9 cellular contexts compared by ENCODE assay signal in genomic region chr3:149507491-149508324, GRCh38. TPM values are rescaled to one million over a fixed set of nuclear protein-coding genes. Genes with fewer than 3 reads are reported as not detected.
DNase-seq lines count a peak whose midpoint lies in the region; ATAC-seq and TF ChIP-seq lines count a peak whose summit lies in the region.
"Had no signal": no experiment of that assay in that cellular context is flagged by ENCODE, and none has a peak within 500 bp of the region (broad histone marks: within the 10 kb centered on the region; RNA-seq: fewer than 3 reads in every experiment).

No MANE protein-coding gene starts in this region.

- H3K27ac Mint-ChIP-seq in nephron progenitor cell: no peak overlapping the region

- DNase-seq in RPMI7951 (ENCODE audit: low read depth): peak; percentile 89
- peak; percentile 51 for DNase-seq in fibroblast of the aortic adventitia (ENCODE audit: low read depth)
- DNase-seq in stimulated activated CD8-positive, alpha-beta memory T cell treated with anti-CD3 and anti-CD28 coated beads, Interleukin-4, amount 100 ng/mL, for 48 hours: peak; percentile 29
- DNase-seq in nephron progenitor cell: no peak
- no peak for DNase-seq in activated gamma-delta T cell treated with Interleukin-2 at 50 U/mL for 16 hours

- no peak overlapping the region for H3K4me3 Mint-ChIP-seq in nephron progenitor cell

- peaks cover 18% of the 10 kb centered on the region for H3K4me1 Mint-ChIP-seq in nephron progenitor cell

- no peaks in the 10 kb centered on the region for H3K9me3 Mint-ChIP-seq in nephron progenitor cell

- ATAC-seq in GM19463 (IDR thresholded peaks at IDR 0.05; ENCODE audit: unreplicated experiment) (peak; percentile 56), GM21723 (IDR thresholded peaks at IDR 0.05; ENCODE audit: unreplicated experiment) (no peak), HG02798 (IDR thresholded peaks at IDR 0.05; ENCODE audit: poor library complexity, unreplicated experiment) (no peak)

- no peaks in the 10 kb centered on the region for H3K36me3 Mint-ChIP-seq in nephron progenitor cell (ENCODE audit: low read depth)

- H3K27me3 Mint-ChIP-seq in nephron progenitor cell (ENCODE audit: low read depth, poor library complexity): peaks cover 3% of the 10 kb centered on the region

- TF ChIP-seq CTCF in fibroblast of the aortic adventitia (IDR thresholded peaks at IDR 0.05; ENCODE audit: insufficient read depth, low read length) (no peak), nephron progenitor cell (IDR thresholded peaks at IDR 0.05) (no peak)

- no peak overlapping the region for H3K4me3 ChIP-seq in fibroblast of the aortic adventitia (ENCODE audit: low read depth, low read length)

RNA-seq across cellular contexts. Expression of gene TM4SF4, which starts 33.2 kb away (rescaled TPM):
- not detected in 2 replicates for total RNA-seq in RPMI7951 (2014; rRNA removed; shearing (Covaris generic))
- 0.45 TPM in 1 of 2 replicates, not detected in the other for total RNA-seq in fibroblast of the aortic adventitia (ENCODE audit: low replicate concordance)
- total RNA-seq: temporal lobe had no signal

Comparison
In these comparisons a context has a peak if more than half of its experiments do, and no peak if none do; other contexts are left out.
1. DNase-seq: peak in RPMI7951 (single experiment), fibroblast of the aortic adventitia (single experiment) and stimulated activated CD8-positive, alpha-beta memory T cell treated with anti-CD3 and anti-CD28 coated beads, Interleukin-4, amount 100 ng/mL, for 48 hours (single experiment); none in nephron progenitor cell (single experiment) and activated gamma-delta T cell treated with Interleukin-2 at 50 U/mL for 16 hours (single experiment).